ENCODE assay signal across 22 cellular contexts in genomic region chr3:25246921-25247320, GRCh38.
"Had no signal": no experiment of that assay in that cellular context is flagged by ENCODE, and none has a peak within 500 bp of the region (broad histone marks: within the 10 kb centered on the region; RNA-seq: fewer than 3 reads in every experiment).

No MANE protein-coding gene starts in this region.

- H3K36me3 ChIP-seq: breast epithelium, esophagus muscularis mucosa, heart right ventricle, left ventricle myocardium inferior, ovary, right lobe of liver, tibial nerve had no signal

- H3K36me3 Mint-ChIP-seq: activated CD8-positive, alpha-beta memory T cell treated with anti-CD3 and anti-CD28 coated beads, Interleukin-2, amount 10 ng/mL, durations not matched to agents 7 days and 5 days; activated naive CD4-positive, alpha-beta T cell treated with anti-CD3 and anti-CD28 coated beads, Interleukin-2, amount 50 U/mL, for 24 hours had no signal

- H3K27ac ChIP-seq: breast epithelium, esophagus muscularis mucosa, foreskin keratinocyte, heart right ventricle, left ventricle myocardium inferior, ovary, right lobe of liver, tibial nerve had no signal

- H3K4me1 ChIP-seq: breast epithelium, esophagus muscularis mucosa, foreskin keratinocyte, heart right ventricle, left ventricle myocardium inferior, right lobe of liver, tibial nerve had no signal

- H3K27me3 ChIP-seq: breast epithelium, esophagus muscularis mucosa, foreskin keratinocyte, heart right ventricle, ovary, right lobe of liver, tibial nerve had no signal

- H3K4me1 Mint-ChIP-seq: activated B cell treated with CpG ODN at 0.5 μM for 24 hours; activated CD8-positive, alpha-beta memory T cell treated with anti-CD3 and anti-CD28 coated beads, Interleukin-2, amount 10 ng/mL, durations not matched to agents 7 days and 5 days; activated naive CD4-positive, alpha-beta T cell treated with anti-CD3 and anti-CD28 coated beads, Interleukin-2, amount 50 U/mL, for 24 hours; activated naive CD8-positive, alpha-beta T cell treated with anti-CD3 and anti-CD28 coated beads, Interleukin-2, amount 50 U/mL, for 24 hours; nephron had no signal

- H3K27ac Mint-ChIP-seq: activated B cell treated with CpG ODN at 0.5 μM for 24 hours; activated CD8-positive, alpha-beta memory T cell treated with anti-CD3 and anti-CD28 coated beads, Interleukin-2, amount 10 ng/mL, durations not matched to agents 7 days and 5 days; activated CD8-positive, alpha-beta T cell treated with anti-CD3 and anti-CD28 coated beads, Interleukin-2, amount 10 ng/mL, durations not matched to agents 7 days and 5 days; activated naive CD4-positive, alpha-beta T cell treated with anti-CD3 and anti-CD28 coated beads, Interleukin-2, amount 50 U/mL, for 24 hours; activated naive CD8-positive, alpha-beta T cell treated with anti-CD3 and anti-CD28 coated beads, Interleukin-2, amount 50 U/mL, for 24 hours; activated T-helper 2 cell treated with anti-CD3 and anti-CD28 coated beads, Interferon-gamma antibody, Interleukin-2, Interleukin-4, amounts not matched to agents 10 μg/mL and 5 μg/mL and 100 μg/mL, durations not matched to agents 14 hours and 24 hours and 36 hours; nephron; progenitor cell of endocrine pancreas had no signal

- H3K27me3 Mint-ChIP-seq: activated B cell treated with CpG ODN at 0.5 μM for 24 hours; activated CD8-positive, alpha-beta memory T cell treated with anti-CD3 and anti-CD28 coated beads, Interleukin-2, amount 10 ng/mL, durations not matched to agents 7 days and 5 days; activated naive CD4-positive, alpha-beta T cell treated with anti-CD3 and anti-CD28 coated beads, Interleukin-2, amount 50 U/mL, for 24 hours; activated naive CD8-positive, alpha-beta T cell treated with anti-CD3 and anti-CD28 coated beads, Interleukin-2, amount 50 U/mL, for 24 hours; progenitor cell of endocrine pancreas had no signal

- H3K9me3 ChIP-seq: ovary, right lobe of liver had no signal

- H3K4me3 Mint-ChIP-seq: activated B cell treated with CpG ODN at 0.5 μM for 24 hours; activated CD8-positive, alpha-beta memory T cell treated with anti-CD3 and anti-CD28 coated beads, Interleukin-2, amount 10 ng/mL, durations not matched to agents 7 days and 5 days; activated CD8-positive, alpha-beta T cell treated with anti-CD3 and anti-CD28 coated beads, Interleukin-2, amount 10 ng/mL, durations not matched to agents 7 days and 5 days; activated naive CD4-positive, alpha-beta T cell treated with anti-CD3 and anti-CD28 coated beads, Interleukin-2, amount 50 U/mL, for 24 hours; activated naive CD8-positive, alpha-beta T cell treated with anti-CD3 and anti-CD28 coated beads, Interleukin-2, amount 50 U/mL, for 24 hours; nephron had no signal

- H3K4me3 ChIP-seq: breast epithelium, esophagus muscularis mucosa, heart right ventricle, left ventricle myocardium inferior, lung, ovary, right lobe of liver, tibial nerve had no signal

- DNase-seq: activated B cell treated with CpG ODN at 0.5 μM for 24 hours; activated CD4-positive, alpha-beta T cell treated with anti-CD3 and anti-CD28 coated beads, Interleukin-2, amount 50 U/mL, for 1 hour; activated CD8-positive, alpha-beta memory T cell treated with anti-CD3 and anti-CD28 coated beads, Interleukin-2, amount 10 ng/mL, durations not matched to agents 7 days and 5 days; activated CD8-positive, alpha-beta T cell treated with anti-CD3 and anti-CD28 coated beads, Interleukin-2, amount 10 ng/mL, durations not matched to agents 7 days and 5 days; activated naive CD8-positive, alpha-beta T cell treated with anti-CD3 and anti-CD28 coated beads, Interleukin-2, amount 50 U/mL, for 24 hours; activated T-cell treated with anti-CD3 and anti-CD28 coated beads, Interleukin-2, amount 50 U/mL, for 48 hours; central memory CD4-positive, alpha-beta T cell; foreskin keratinocyte; heart right ventricle; left ventricle myocardium inferior; ovary; right lobe of liver; stimulated activated CD4-positive, alpha-beta T cell treated with anti-CD3 and anti-CD28 coated beads, Interleukin-2, amount 100 ng/mL, for 48 hours; stimulated activated naive CD4-positive, alpha-beta T cell treated with Interleukin-2 at 50 U/mL for 16 hours had no signal
